ENCODE assay signal across 18 cellular contexts in genomic region chr4:119683518-119683917, GRCh38. TPM values are rescaled to one million over a fixed set of nuclear protein-coding genes. Genes with fewer than 3 reads are reported as not detected.
DNase-seq lines count a peak whose midpoint lies in the region; ATAC-seq, FAIRE-seq and TF ChIP-seq lines count a peak whose summit lies in the region.
"Had no signal": no experiment of that assay in that cellular context is flagged by ENCODE, and none has a peak within 500 bp of the region (broad histone marks: within the 10 kb centered on the region; RNA-seq: fewer than 3 reads in every experiment).

No MANE protein-coding gene starts in this region.

- no peaks in the 10 kb centered on the region for H3K79me2 ChIP-seq in HepG2 (ENCODE audit: insufficient read depth, low read length)

- TF ChIP-seq EP300 in HepG2 (IDR thresholded peaks at IDR 0.05; ENCODE audit: low read depth in 2 of 2, low read length in 2 of 2) (no peak), HepG2 (CRISPR knock-in tag; IDR thresholded peaks at IDR 0.05; ENCODE audit: borderline replicate concordance) (no peak)

- no peaks in the 10 kb centered on the region for H3K9me3 Mint-ChIP-seq in activated CD4-positive, alpha-beta T cell treated with anti-CD3 and anti-CD28 coated beads for 36 hours (ENCODE audit: low read depth)
- H3K9me3 Mint-ChIP-seq in natural killer cell treated with Interleukin-12 subunit alpha and Interleukin-12 subunit beta and Interleukin-15 and Interleukin-18, amount 100 ng/mL, for 72 hours, result no peaks in the 10 kb centered on the region

- no peak overlapping the region for H3K4me3 ChIP-seq in liver (ENCODE audit: low read depth in 1 of 3, low read length in 3 of 3)
- H3K4me3 ChIP-seq in HepG2 (replicated peaks in 1 of 3; ENCODE audit: insufficient read depth in 1 of 3, low read depth in 2 of 3, low read length in 3 of 3), result no peak overlapping the region
- no peak overlapping the region for H3K4me3 ChIP-seq in aorta (ENCODE audit: low read length in 2 of 2)

- intact Hi-C loops in HepG2 (cut with micrococcal nuclease; ENCODE audit: unreplicated experiment), result no loop called here
- intact Hi-C loops in aorta (cut with DNase I), result loop anchor here in 1 of 2 donors (5.0 kb wide), 1 partner anchor 44 kb away; no protein-coding TSS in a partner anchor
- intact Hi-C loops in activated CD4-positive, alpha-beta T cell treated with anti-CD3 and anti-CD28 coated beads for 36 hours (cut with DNase I, micrococcal nuclease), result no loop called here

- no peak overlapping the region for H3K9ac ChIP-seq in liver (ENCODE audit: low read depth in 1 of 2, low read length in 2 of 2)
- no peak overlapping the region for H3K9ac ChIP-seq in HepG2 (ENCODE audit: insufficient read depth, low read depth, low read length)

- H4K20me1 ChIP-seq in HepG2 (ENCODE audit: insufficient read depth, low read length), result no peaks in the 10 kb centered on the region

- FAIRE-seq in HepG2 (lab: Jason Lieb, UNC), result no peak

- TF ChIP-seq POLR2A in HepG2 (IDR thresholded peaks at IDR 0.05; ENCODE audit: insufficient read depth in 1 of 2, low read depth in 2 of 2, low read length in 2 of 2), result no peak

- no peak overlapping the region for H2AFZ ChIP-seq in HepG2 (ENCODE audit: low read length)

- no peaks in the 10 kb centered on the region for H3K4me1 Mint-ChIP-seq in activated CD4-positive, alpha-beta T cell treated with anti-CD3 and anti-CD28 coated beads for 36 hours
- no peaks in the 10 kb centered on the region for H3K4me1 Mint-ChIP-seq in natural killer cell treated with Interleukin-12 subunit alpha and Interleukin-12 subunit beta and Interleukin-15 and Interleukin-18, amount 100 ng/mL, for 72 hours (ENCODE audit: low read depth in 2 of 2)
- H3K4me1 Mint-ChIP-seq: natural killer cell had no signal

- H3K4me1 ChIP-seq in liver (ENCODE audit: control insufficient read depth in 4 of 4, insufficient read depth in 4 of 4, low read length in 3 of 4), result peaks cover 2 to 16% (median 8%) of the 10 kb centered on the region in 4 donors
- no peaks in the 10 kb centered on the region for H3K4me1 ChIP-seq in HepG2 (ENCODE audit: insufficient read depth, low read length)
- H3K4me1 ChIP-seq in aorta (ENCODE audit: control insufficient read depth in 1 of 2, insufficient read depth in 2 of 2, low read length in 2 of 2), result peaks cover 8 to 9% of the 10 kb centered on the region in 2 donors

- H3K9me3 ChIP-seq in liver (ENCODE audit: control insufficient read depth in 4 of 4, low read length in 3 of 4), result no peaks in the 10 kb centered on the region
- no peaks in the 10 kb centered on the region for H3K9me3 ChIP-seq in HepG2 (ENCODE audit: low read length)
- no peaks in the 10 kb centered on the region for H3K9me3 ChIP-seq in aorta (ENCODE audit: control insufficient read depth, low read length)

- no peak overlapping the region for H3K27ac Mint-ChIP-seq in activated CD4-positive, alpha-beta T cell treated with anti-CD3 and anti-CD28 coated beads for 36 hours
- H3K27ac Mint-ChIP-seq in natural killer cell treated with Interleukin-12 subunit alpha and Interleukin-12 subunit beta and Interleukin-15 and Interleukin-18, amount 100 ng/mL, for 72 hours, result no peak overlapping the region
- H3K27ac Mint-ChIP-seq: natural killer cell had no signal

- peak overlapping the region in 1 of 2 donors; percentile 12 for H3K27ac ChIP-seq in liver (ENCODE audit: low read depth in 1 of 2, low read length in 2 of 2)
- H3K27ac ChIP-seq in HepG2 (ENCODE audit: extremely low read length, insufficient read depth, low read length), result no peak overlapping the region
- peak overlapping the region in 1 of 2 donors; percentile 67 for H3K27ac ChIP-seq in aorta (ENCODE audit: low read depth in 1 of 2, low read length in 2 of 2)
- H3K27ac ChIP-seq: WERI-Rb-1 had no signal

- in situ Hi-C loops in HepG2 (cut with HindIII; ENCODE audit: extremely low pct_ligation_motif_present, low pct_unique_long_range_greater_than_20kb), result no loop called here

- CTCF ChIA-PET in HepG2 (lab: Yijun Ruan, JAX; ENCODE audit: low intra/inter-chr PET ratio, low total read pairs), result no interaction called here
- CTCF ChIA-PET in activated CD4-positive, alpha-beta T cell treated with anti-CD3 and anti-CD28 coated beads for 36 hours (lab: Charles Lee), result interaction anchor here (1.1 kb wide), 1 partner anchor 20 kb away, joined by 3 read pairs; no protein-coding TSS in a partner anchor

- BruUV-seq in HepG2 (replicated peaks; lab: Mats Ljungman, UMichigan), result no TSS peak

- peaks cover 8% of the 10 kb centered on the region for H3K27me3 Mint-ChIP-seq in activated CD4-positive, alpha-beta T cell treated with anti-CD3 and anti-CD28 coated beads for 36 hours
- H3K27me3 Mint-ChIP-seq in natural killer cell treated with Interleukin-12 subunit alpha and Interleukin-12 subunit beta and Interleukin-15 and Interleukin-18, amount 100 ng/mL, for 72 hours, result peaks cover 0 to 6% of the 10 kb centered on the region in 2 donors

- no peak for DNase-seq in HepG2 (ENCODE audit: low spot score)
- DNase-seq in dedifferentiated amniotic fluid mesenchymal stem cell (ENCODE audit: extremely low spot score), result peak; percentile 46
- DNase-seq in left kidney (ENCODE audit: low read depth, low spot score), result peak; percentile 33
- DNase-seq in aorta, result no peak
- no peak for DNase-seq in activated CD4-positive, alpha-beta T cell treated with anti-CD3 and anti-CD28 coated beads for 36 hours
- no peak for DNase-seq in natural killer cell treated with Interleukin-12 subunit alpha and Interleukin-12 subunit beta and Interleukin-15 and Interleukin-18, amount 100 ng/mL, for 72 hours (ENCODE audit: low spot score)
- DNase-seq: activated CD8-positive, alpha-beta memory T cell treated with anti-CD3 and anti-CD28 coated beads, Interleukin-2, amount 50 U/mL, for 4 hours; AML-193; amygdala; DND-41; natural killer cell; NCI-H1417; NCI-H526 treated with DMSO at 0.1 percent for 48 hours; SIG-M5; WERI-Rb-1 had no signal

- ATAC-seq in HepG2 (no peak), aorta (ENCODE audit: low FRiP score) (peak; percentile 79), GM18517 (IDR thresholded peaks at IDR 0.05; ENCODE audit: unreplicated experiment) (no peak)
- ATAC-seq in activated CD4-positive, alpha-beta T cell treated with anti-CD3 and anti-CD28 coated beads for 36 hours, result no peak
- ATAC-seq in natural killer cell treated with Interleukin-12 subunit alpha and Interleukin-12 subunit beta and Interleukin-15 and Interleukin-18, amount 100 ng/mL, for 72 hours, result no peak
- ATAC-seq: HCT116, natural killer cell had no signal

- no peaks in the 10 kb centered on the region for H3K36me3 Mint-ChIP-seq in activated CD4-positive, alpha-beta T cell treated with anti-CD3 and anti-CD28 coated beads for 36 hours (ENCODE audit: low read depth)
- H3K36me3 Mint-ChIP-seq in natural killer cell treated with Interleukin-12 subunit alpha and Interleukin-12 subunit beta and Interleukin-15 and Interleukin-18, amount 100 ng/mL, for 72 hours, result no peaks in the 10 kb centered on the region
- H3K36me3 Mint-ChIP-seq: natural killer cell had no signal

- no peak overlapping the region for H3K4me2 ChIP-seq in HepG2 (ENCODE audit: low read depth, low read length)

- no peaks in the 10 kb centered on the region for H3K27me3 ChIP-seq in liver (ENCODE audit: control insufficient read depth in 4 of 4, insufficient read depth in 4 of 4, low read length in 3 of 4)
- H3K27me3 ChIP-seq in HepG2 (ENCODE audit: control insufficient read depth in 1 of 2, insufficient read depth in 2 of 2, low read length in 2 of 2), result no peaks in the 10 kb centered on the region
- H3K27me3 ChIP-seq in aorta (ENCODE audit: control insufficient read depth in 1 of 2, insufficient read depth in 2 of 2, low read length in 1 of 2), result no peaks in the 10 kb centered on the region

- peak; percentile 45 to 58 for TF ChIP-seq RAD21 in liver (IDR thresholded peaks at IDR 0.05)
- no peak for TF ChIP-seq RAD21 in HepG2 (CRISPR knock-in tag; IDR thresholded peaks at IDR 0.05)

- H3K36me3 ChIP-seq in liver (ENCODE audit: control insufficient read depth in 4 of 4, insufficient read depth in 3 of 4, low read depth in 1 of 4, low read length in 3 of 4), result no peaks in the 10 kb centered on the region
- H3K36me3 ChIP-seq in HepG2 (replicated peaks in 1 of 2; ENCODE audit: control insufficient read depth in 1 of 2, insufficient read depth in 2 of 2, low read length in 2 of 2), result no peaks in the 10 kb centered on the region
- H3K36me3 ChIP-seq in aorta (ENCODE audit: control insufficient read depth in 1 of 2, insufficient read depth in 2 of 2, low read length in 1 of 2), result no peaks in the 10 kb centered on the region
- H3K36me3 ChIP-seq: WERI-Rb-1 had no signal

- TF ChIP-seq CTCF in liver (IDR thresholded peaks at IDR 0.05; ENCODE audit: low read depth, low read length, missing input control), result no peak
- TF ChIP-seq CTCF in HepG2 (CRISPR knock-in tag; IDR thresholded peaks at IDR 0.05), result no peak

- 21% methylated on average over 1 of the region's 1 CpG for WGBS in liver
- WGBS in HepG2 (ENCODE audit: low lambda C conversion rate), result 0% methylated on average over 1 of the region's 1 CpG
- WGBS in aorta, 2 donors, result 1 to 4% methylated on average over 1 of the region's 1 CpG

- H3K4me3 Mint-ChIP-seq in activated CD4-positive, alpha-beta T cell treated with anti-CD3 and anti-CD28 coated beads for 36 hours, result no peak overlapping the region
- H3K4me3 Mint-ChIP-seq in natural killer cell treated with Interleukin-12 subunit alpha and Interleukin-12 subunit beta and Interleukin-15 and Interleukin-18, amount 100 ng/mL, for 72 hours, result no peak overlapping the region
- H3K4me3 Mint-ChIP-seq: natural killer cell had no signal

- POLR2A ChIA-PET in HepG2 (lab: Yijun Ruan, JAX), result no interaction called here
- POLR2A ChIA-PET in activated CD4-positive, alpha-beta T cell treated with anti-CD3 and anti-CD28 coated beads for 36 hours (lab: Charles Lee), result no interaction called here

RNA-seq across cellular contexts. Expression of gene PDE5A, which starts 54.9 kb away (rescaled TPM):
- 1 to 10 TPM; 3.1 to 3.8 TPM for total RNA-seq in liver
- 1 to 10 TPM in 1 of 2 donors, under 1 TPM in 1; 0.61 to 2.9 TPM for polyA plus RNA-seq in liver
- 0.44 and 0.53 TPM in 2 replicates for total RNA-seq in HepG2 (2016; rRNA removed; fragmentation: Illumina TruSeq; extraction: Trizol)
- total RNA-seq in HepG2 (2016; cell fraction: cytosol; rRNA removed; fragmentation: Illumina TruSeq; extraction: Trizol; ENCODE audit: low read depth), result 0.51 TPM in 1 of 2 replicates, not detected in the other
- 0.06 and 0.61 TPM in 2 replicates for total RNA-seq in HepG2 (2016; cell fraction: insoluble cytoplasmic fraction; rRNA removed; fragmentation: Illumina TruSeq; extraction: Trizol)
- total RNA-seq in HepG2 (2016; cell fraction: membrane; rRNA removed; fragmentation: Illumina TruSeq; extraction: Trizol), result 0.15 and 0.17 TPM in 2 replicates
- 0.43 and 1.3 TPM in 2 replicates for total RNA-seq in HepG2 (2016; cell fraction: nucleus; rRNA removed; fragmentation: Illumina TruSeq; extraction: Trizol)
- 0.20 and 0.22 TPM in 2 replicates for polyA plus RNA-seq in HepG2 (2011; rRNA removed)
- 0.03 and 0.05 TPM in 2 replicates for polyA plus RNA-seq in HepG2 (2011; cell fraction: cytosol; rRNA removed)
- polyA plus RNA-seq in HepG2 (2011; cell fraction: nucleus; rRNA removed), result 0.16 and 0.35 TPM in 2 replicates
- polyA plus RNA-seq in HepG2 (2012), result 1.8 and 2.2 TPM in 2 replicates
- polyA plus RNA-seq in HepG2 (2016; cell fraction: cytosol; fragmentation: Illumina TruSeq; extraction: Trizol; ENCODE audit: low read depth), result not detected in 2 replicates
- 0.08 and 0.11 TPM in 2 replicates for polyA plus RNA-seq in HepG2 (2016; cell fraction: insoluble cytoplasmic fraction; fragmentation: Illumina TruSeq; extraction: Trizol; ENCODE audit: low read depth)
- polyA plus RNA-seq in HepG2 (2016; cell fraction: membrane; fragmentation: Illumina TruSeq; extraction: Trizol; ENCODE audit: low read depth), result 0.10 TPM in 1 of 2 replicates, not detected in the other
- polyA plus RNA-seq in HepG2 (2016; cell fraction: nucleus; fragmentation: Illumina TruSeq; extraction: Trizol; ENCODE audit: insufficient read depth, low read depth), result 0.07 and 0.12 TPM in 2 replicates
- polyA minus RNA-seq in HepG2 (2011; rRNA and poly(A)+ RNA removed; ENCODE audit: low replicate concordance), result 0.38 and 0.82 TPM in 2 replicates
- polyA minus RNA-seq in HepG2 (2011; cell fraction: cytosol; rRNA and poly(A)+ RNA removed), result 0.89 and 1.4 TPM in 2 replicates
- polyA minus RNA-seq in HepG2 (2011; cell fraction: nucleus; rRNA and poly(A)+ RNA removed), result 0.39 and 1.4 TPM in 2 replicates
- total RNA-seq in aorta, result 100 to 1,000 TPM; 196 to 343 TPM
- polyA plus RNA-seq in aorta, result 10 to 100 TPM; 24.9 to 74.7 TPM
- under 1 TPM; 0.25 to 0.47 TPM for total RNA-seq in activated CD4-positive, alpha-beta T cell treated with anti-CD3 and anti-CD28 coated beads for 36 hours
- total RNA-seq in natural killer cell treated with Interleukin-12 subunit alpha and Interleukin-12 subunit beta and Interleukin-15 and Interleukin-18, amount 100 ng/mL, for 72 hours, result under 1 TPM in 1 of 2 donors, not detected in 1; 0.21 TPM

Comparison
In these comparisons a context has a peak if more than half of its experiments do, and no peak if none do; other contexts are left out.
1. DNase-seq: peak in dedifferentiated amniotic fluid mesenchymal stem cell (single experiment) and left kidney (single experiment); none in HepG2 (single experiment), aorta (0 of 2), activated CD4-positive, alpha-beta T cell treated with anti-CD3 and anti-CD28 coated beads for 36 hours (single experiment) and natural killer cell treated with Interleukin-12 subunit alpha and Interleukin-12 subunit beta and Interleukin-15 and Interleukin-18, amount 100 ng/mL, for 72 hours (single experiment).
2. RNA of gene PDE5A, which starts 54.9 kb away (total RNA-seq): 196 to 343 TPM in aorta; 3.1 to 3.8 TPM in liver, 0.25 to 0.47 TPM in activated CD4-positive, alpha-beta T cell treated with anti-CD3 and anti-CD28 coated beads for 36 hours, 0.06 to 1.3 TPM in HepG2 and 0.21 TPM in natural killer cell treated with Interleukin-12 subunit alpha and Interleukin-12 subunit beta and Interleukin-15 and Interleukin-18, amount 100 ng/mL, for 72 hours; every median in the first group is over 10 times any median in the second.